ENCODE assay signal across 7 cellular contexts in the genomic region with DNA sequence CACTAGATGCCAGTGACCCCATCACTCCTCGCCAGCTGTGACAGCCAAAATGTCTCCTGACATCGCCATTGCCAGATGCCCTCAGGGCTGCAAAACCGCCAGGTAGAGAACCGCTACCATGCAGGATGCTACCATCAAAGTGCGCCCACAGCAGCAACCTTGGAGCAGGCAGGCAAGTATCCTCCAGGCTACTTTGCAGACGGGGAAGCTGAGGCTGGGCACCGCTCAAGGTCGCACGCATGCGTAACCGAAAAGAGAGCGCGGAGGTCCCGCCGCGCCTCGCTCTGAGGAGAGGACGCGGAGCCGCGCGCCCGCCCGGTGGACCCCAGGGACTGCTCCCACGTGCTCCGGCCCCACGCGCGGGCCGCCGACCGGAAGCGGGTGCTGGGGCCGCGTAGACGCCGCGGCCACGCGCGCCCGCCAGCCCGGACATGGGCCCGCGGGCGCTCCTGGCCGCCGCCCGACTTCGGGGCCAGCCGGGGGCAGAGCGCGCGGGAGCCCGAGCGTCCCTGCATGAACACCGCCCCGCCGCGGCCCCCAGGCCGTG. TPM values are rescaled to one million over a fixed set of nuclear protein-coding genes. Genes with fewer than 3 reads are reported as not detected.
DNase-seq lines count a peak whose midpoint lies in the region; ATAC-seq and TF ChIP-seq lines count a peak whose summit lies in the region.

A gene with protein sequence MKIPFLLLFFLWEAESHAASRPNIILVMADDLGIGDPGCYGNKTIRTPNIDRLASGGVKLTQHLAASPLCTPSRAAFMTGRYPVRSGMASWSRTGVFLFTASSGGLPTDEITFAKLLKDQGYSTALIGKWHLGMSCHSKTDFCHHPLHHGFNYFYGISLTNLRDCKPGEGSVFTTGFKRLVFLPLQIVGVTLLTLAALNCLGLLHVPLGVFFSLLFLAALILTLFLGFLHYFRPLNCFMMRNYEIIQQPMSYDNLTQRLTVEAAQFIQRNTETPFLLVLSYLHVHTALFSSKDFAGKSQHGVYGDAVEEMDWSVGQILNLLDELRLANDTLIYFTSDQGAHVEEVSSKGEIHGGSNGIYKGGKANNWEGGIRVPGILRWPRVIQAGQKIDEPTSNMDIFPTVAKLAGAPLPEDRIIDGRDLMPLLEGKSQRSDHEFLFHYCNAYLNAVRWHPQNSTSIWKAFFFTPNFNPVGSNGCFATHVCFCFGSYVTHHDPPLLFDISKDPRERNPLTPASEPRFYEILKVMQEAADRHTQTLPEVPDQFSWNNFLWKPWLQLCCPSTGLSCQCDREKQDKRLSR (plus strand): TSS at position 282 of the 547 bp plus-strand sequence. CDS start 105,488 bp downstream, outside the sequence.

- H3K9me3 ChIP-seq in neuron (ENCODE audit: low read length), result no peaks in the 10 kb centered on the region
- no peaks in the 10 kb centered on the region for H3K9me3 ChIP-seq in thyroid gland

- H3K4me3 ChIP-seq in foreskin fibroblast (ENCODE audit: low read depth in 1 of 2, low read length in 2 of 2) (peak within 1 kb of the TSS; percentile 91 to 93), neuron (ENCODE audit: low read length) (peak within 1 kb of the TSS; percentile 83), thyroid gland (replicated peaks in 1 of 3) (peak within 1 kb of the TSS; percentile 35 to 64 (median 47))

- intact Hi-C loops in thyroid gland (cut with DNase I), result no loop called here

- peak within 1 kb of the TSS; percentile 74 to 84 (median 81) for H3K27ac ChIP-seq in thyroid gland

- peak; percentile 38 for ATAC-seq in GM18517 (IDR thresholded peaks at IDR 0.05; ENCODE audit: unreplicated experiment)
- ATAC-seq in HG02623 (IDR thresholded peaks at IDR 0.05; ENCODE audit: unreplicated experiment), result peak; percentile 34

- H3K4me1 ChIP-seq in neuron (ENCODE audit: insufficient read depth, low read length) (no peaks in the 10 kb centered on the region), thyroid gland (peaks cover 5 to 7% of the 10 kb centered on the region in 2 donors)

- TF ChIP-seq CTCF in foreskin fibroblast (IDR thresholded peaks at IDR 0.05; ENCODE audit: low read depth, low read length) (no peak), thyroid gland (IDR thresholded peaks at IDR 0.05) (no peak)

- H2AFZ ChIP-seq in neuron (ENCODE audit: low read depth, low read length), result peak within 1 kb of the TSS; percentile 48

- DNase-seq in NCI-H2171 (lab: John Stamatoyannopoulos, UW), result peak; percentile 16
- peak; percentile 4 to 32 for DNase-seq in activated T-helper 1 cell treated with anti-CD3 and anti-CD28 coated beads, Interleukin-2, amount 50 U/mL, for 16 hours (ENCODE audit: low read depth in 1 of 2, low spot score in 1 of 2)
- DNase-seq in foreskin fibroblast, result peak in 1 of 2 donors; percentile 48
- DNase-seq in thyroid gland, result peak; percentile 19 to 28

- no peak for TF ChIP-seq POLR2A in thyroid gland (IDR thresholded peaks at IDR 0.05)

- H3K36me3 ChIP-seq in neuron (ENCODE audit: insufficient read depth, low read length), result no peaks in the 10 kb centered on the region
- H3K36me3 ChIP-seq in thyroid gland, result no peaks in the 10 kb centered on the region

- 8% methylated on average over 2 of the region's 61 CpGs; no CpG with 5 or more reads in 1 of the 2 donors for whole genome bisulfite sequencing in thyroid gland, 2 donors

- no peaks in the 10 kb centered on the region for H3K27me3 ChIP-seq in neuron (ENCODE audit: insufficient read depth, low read length)
- H3K27me3 ChIP-seq in thyroid gland, result no peaks in the 10 kb centered on the region

RNA-seq across cellular contexts. Expression of the gene that starts here (rescaled TPM):
- 1 to 10 TPM; 5.4 to 9.3 (median 6.7) TPM for total RNA-seq in thyroid gland
